ENCODE assay signal across 11 cellular contexts in the genomic region with DNA sequence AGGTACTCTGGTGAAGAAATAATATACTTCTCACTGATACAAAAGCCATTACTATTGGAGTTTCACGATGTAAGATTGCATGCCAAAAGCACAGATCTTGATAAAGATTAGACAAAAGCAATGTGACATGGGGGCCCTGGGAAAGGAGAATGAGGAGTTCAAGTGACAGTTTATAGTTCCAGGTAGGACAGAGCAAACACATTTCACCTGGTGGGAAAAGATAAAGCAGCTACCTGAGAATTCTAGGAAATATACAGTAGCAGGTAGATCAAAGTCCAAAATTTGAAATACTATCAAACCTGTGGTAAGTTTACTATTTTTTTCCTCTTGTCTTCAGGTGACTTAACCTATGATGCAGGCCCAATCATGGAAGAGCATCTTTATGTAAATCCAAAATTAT. TPM values are rescaled to one million over a fixed set of nuclear protein-coding genes. Genes with fewer than 3 reads are reported as not detected.
"Had no signal": no experiment of that assay in that cellular context is flagged by ENCODE, and none has a peak within 500 bp of the region (broad histone marks: within the 10 kb centered on the region; RNA-seq: fewer than 3 reads in every experiment).

No MANE protein-coding gene starts in this region.

- H3K4me1 ChIP-seq: HAP-1 had no signal

- ATAC-seq: GM23338, HCT116 had no signal

- H3K36me3 ChIP-seq: HAP-1 had no signal

- H3K9me3 ChIP-seq: HAP-1 had no signal

- DNase-seq: GM23248, GOT3, H7, H9, HCEC 1CT, HFFc6 had no signal

- H3K4me3 ChIP-seq: GM23248, GM23338, HAP-1 had no signal

RNA-seq across cellular contexts. Expression of a gene that starts 8.0 kb away (rescaled TPM):
- total RNA-seq: GM23248, GM23338, H1, H4, H7, H9, HFFc6 had no signal

RNA-seq across cellular contexts. Expression of a gene that starts 25.2 kb away (rescaled TPM):
- total RNA-seq: GM23248, GM23338, H1, H4, H7, H9, HFFc6 had no signal
